17 cellular contexts compared by ENCODE assay signal in genomic region chr3:135141092-135141491, GRCh38.
"Had no signal": no experiment of that assay in that cellular context is flagged by ENCODE, and none has a peak within 500 bp of the region (broad histone marks: within the 10 kb centered on the region; RNA-seq: fewer than 3 reads in every experiment).

No MANE protein-coding gene starts in this region.

- H3K9ac ChIP-seq: neural progenitor cell had no signal

- ATAC-seq: activated CD8-positive, alpha-beta memory T cell treated with anti-CD3 and anti-CD28 coated beads, Interleukin-2, amount 10 ng/mL, durations not matched to agents 7 days and 5 days; left colon; stimulated activated effector memory CD8-positive, alpha-beta T cell treated with anti-CD3 and anti-CD28 coated beads, Interleukin-12 subunit alpha, Interleukin-12 subunit beta, amount 100 ng/mL, for 72 hours had no signal

- H3K4me1 ChIP-seq: neural progenitor cell, transverse colon had no signal

- H2AFZ ChIP-seq: neural progenitor cell had no signal

- H3K27ac ChIP-seq: neural progenitor cell, ovary, transverse colon, WERI-Rb-1 had no signal

- H3K36me3 ChIP-seq: neural progenitor cell, ovary, transverse colon, WERI-Rb-1 had no signal

- H3K9me3 ChIP-seq: ovary, transverse colon had no signal

- H3K4me3 ChIP-seq: lung, neural progenitor cell, ovary, transverse colon had no signal

- H3K4me2 ChIP-seq: neural progenitor cell had no signal

- DNase-seq: activated CD4-positive, alpha-beta T cell treated with anti-CD3 and anti-CD28 coated beads, Interleukin-2, amount 50 U/mL, for 48 hours; activated CD8-positive, alpha-beta memory T cell treated with anti-CD3 and anti-CD28 coated beads, Interleukin-2, amount 10 ng/mL, durations not matched to agents 7 days and 5 days; activated naive CD4-positive, alpha-beta T cell treated with anti-CD3 and anti-CD28 coated beads, Interleukin-2, amount 50 U/mL, for 16 hours; activated T-cell treated with anti-CD3 and anti-CD28 coated beads, Interleukin-2, amount 50 U/mL, for 1 hour; central memory CD4-positive, alpha-beta T cell; cortex of kidney; effector CD8-positive, alpha-beta T cell; foreskin fibroblast; left colon; naive B cell; ovary; stimulated activated CD4-positive, alpha-beta T cell treated with anti-CD3 and anti-CD28 coated beads, Interleukin-12 subunit alpha, Interleukin-12 subunit beta, amount 100 ng/mL, for 4 hours; transverse colon; WERI-Rb-1 had no signal

- H3K27me3 ChIP-seq: neural progenitor cell, ovary, transverse colon had no signal
